21 cellular contexts compared by ENCODE assay signal in genomic region chr3:67044955-67045354, GRCh38.
"Had no signal": no experiment of that assay in that cellular context is flagged by ENCODE, and none has a peak within 500 bp of the region (broad histone marks: within the 10 kb centered on the region; RNA-seq: fewer than 3 reads in every experiment).

No MANE protein-coding gene starts in this region.

- H3K9me3 ChIP-seq: esophagus muscularis mucosa, left ventricle myocardium inferior, pancreas, thyroid gland had no signal

- H3K4me1 ChIP-seq: esophagus muscularis mucosa, left ventricle myocardium inferior, pancreas, thyroid gland had no signal

- DNase-seq: activated CD4-positive, alpha-beta T cell treated with anti-CD3 and anti-CD28 coated beads, Interleukin-2, amount 50 U/mL, for 48 hours; activated CD8-positive, alpha-beta memory T cell treated with anti-CD3 and anti-CD28 coated beads, Interleukin-2, amount 10 ng/mL, durations not matched to agents 7 days and 5 days; activated effector memory CD4-positive, alpha-beta T cell treated with Interleukin-2 at 50 U/mL for 16 hours; activated T-cell treated with anti-CD3 and anti-CD28 coated beads, Interleukin-2, amount 50 U/mL, for 24 hours; amniotic stem cell; dorsolateral prefrontal cortex; islet precursor cell; left ventricle myocardium inferior; mesenchymal stem cell; pancreas; stimulated activated CD4-positive, alpha-beta T cell treated with anti-CD3 and anti-CD28 coated beads, Interleukin-15, amount 100 ng/mL, for 24 hours; stimulated activated CD4-positive, alpha-beta T cell treated with anti-CD3 and anti-CD28 coated beads, Interleukin-4, amount 100 ng/mL, for 4 hours; thyroid gland had no signal

- H3K9me3 Mint-ChIP-seq: activated T-cell treated with anti-CD3 and anti-CD28 coated beads, Interleukin-2, amount 50 U/mL, for 24 hours; neural crest cell; T-helper 1 cell treated with Interleukin-12 subunit alpha and Interleukin-12 subunit beta and Interleukin-4 antibody, amounts not matched to agents 30 μg/mL and 1 μg/mL, for 36 hours had no signal

- ATAC-seq: activated CD4-positive, CD25-positive, alpha-beta regulatory T cell treated with anti-CD3 and anti-CD28 coated beads, Interleukin-2, amount 50 U/mL, for 24 hours; activated CD8-positive, alpha-beta memory T cell treated with anti-CD3 and anti-CD28 coated beads, Interleukin-2, amount 10 ng/mL, durations not matched to agents 7 days and 5 days had no signal

- H3K4me3 ChIP-seq: dorsolateral prefrontal cortex, esophagus muscularis mucosa, left ventricle myocardium inferior, pancreas, thyroid gland had no signal

- H3K4me3 Mint-ChIP-seq: activated CD8-positive, alpha-beta memory T cell treated with anti-CD3 and anti-CD28 coated beads, Interleukin-2, amount 10 ng/mL, durations not matched to agents 7 days and 5 days; activated naive CD4-positive, alpha-beta T cell treated with anti-CD3 and anti-CD28 coated beads, Interleukin-2, amount 50 U/mL, for 24 hours; activated T-cell treated with anti-CD3 and anti-CD28 coated beads, Interleukin-2, amount 50 U/mL, for 24 hours; neural crest cell; T-helper 1 cell treated with Interleukin-12 subunit alpha and Interleukin-12 subunit beta and Interleukin-4 antibody, amounts not matched to agents 30 μg/mL and 1 μg/mL, for 36 hours had no signal

- H3K27me3 Mint-ChIP-seq: activated CD8-positive, alpha-beta memory T cell treated with anti-CD3 and anti-CD28 coated beads, Interleukin-2, amount 10 ng/mL, durations not matched to agents 7 days and 5 days; activated naive CD4-positive, alpha-beta T cell treated with anti-CD3 and anti-CD28 coated beads, Interleukin-2, amount 50 U/mL, for 24 hours; activated T-cell treated with anti-CD3 and anti-CD28 coated beads, Interleukin-2, amount 50 U/mL, for 24 hours had no signal

- FAIRE-seq: endometrium, pancreas, TTC549, urothelium cell line had no signal

- H3K36me3 ChIP-seq: esophagus muscularis mucosa, left ventricle myocardium inferior, pancreas, thyroid gland had no signal

- H3K27me3 ChIP-seq: dorsolateral prefrontal cortex, esophagus muscularis mucosa, pancreas, thyroid gland had no signal

- H3K27ac ChIP-seq: dorsolateral prefrontal cortex, esophagus muscularis mucosa, left ventricle myocardium inferior, pancreas, thyroid gland had no signal

- H3K27ac Mint-ChIP-seq: activated CD8-positive, alpha-beta memory T cell treated with anti-CD3 and anti-CD28 coated beads, Interleukin-2, amount 10 ng/mL, durations not matched to agents 7 days and 5 days; activated naive CD4-positive, alpha-beta T cell treated with anti-CD3 and anti-CD28 coated beads, Interleukin-2, amount 50 U/mL, for 24 hours; activated T-cell treated with anti-CD3 and anti-CD28 coated beads, Interleukin-2, amount 50 U/mL, for 24 hours; T-helper 1 cell treated with Interleukin-12 subunit alpha and Interleukin-12 subunit beta and Interleukin-4 antibody, amounts not matched to agents 30 μg/mL and 1 μg/mL, for 36 hours had no signal

- H3K36me3 Mint-ChIP-seq: activated CD8-positive, alpha-beta memory T cell treated with anti-CD3 and anti-CD28 coated beads, Interleukin-2, amount 10 ng/mL, durations not matched to agents 7 days and 5 days; activated naive CD4-positive, alpha-beta T cell treated with anti-CD3 and anti-CD28 coated beads, Interleukin-2, amount 50 U/mL, for 24 hours had no signal

- H3K4me1 Mint-ChIP-seq: activated CD8-positive, alpha-beta memory T cell treated with anti-CD3 and anti-CD28 coated beads, Interleukin-2, amount 10 ng/mL, durations not matched to agents 7 days and 5 days; neural crest cell had no signal
